ENCODE assay signal across 15 cellular contexts in the genomic region with DNA sequence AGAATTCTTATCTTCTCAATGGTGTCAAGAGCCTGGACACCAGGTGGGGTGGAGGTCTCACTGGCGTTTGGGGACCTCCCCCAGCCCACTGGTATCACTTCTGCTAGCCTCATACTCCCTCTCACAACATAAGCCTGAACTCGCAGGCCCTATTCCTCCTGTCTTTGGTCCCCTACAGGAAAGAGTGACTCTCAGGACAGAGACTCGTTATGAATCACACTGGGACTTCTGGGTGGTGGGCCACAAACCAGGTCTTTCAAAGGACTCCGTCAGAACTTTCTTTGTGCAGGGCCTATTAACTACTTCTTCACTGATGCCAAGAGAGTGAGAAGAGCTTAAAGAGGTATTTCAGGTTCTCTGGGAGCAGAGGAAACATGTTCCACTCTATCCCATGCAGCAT.
DNase-seq lines count a peak whose midpoint lies in the region; ATAC-seq and TF ChIP-seq lines count a peak whose summit lies in the region.
"Had no signal": no experiment of that assay in that cellular context is flagged by ENCODE, and none has a peak within 500 bp of the region (broad histone marks: within the 10 kb centered on the region; RNA-seq: fewer than 3 reads in every experiment).

No MANE protein-coding gene starts in this region.

- no peaks in the 10 kb centered on the region for H3K79me1 ChIP-seq in H9 (ENCODE audit: insufficient read depth, low read depth, low read length, poor library complexity, severe bottlenecking)

- H2AFZ ChIP-seq in H9 (ENCODE audit: low read length), result no peak overlapping the region

- H3K27ac ChIP-seq in H9 (ENCODE audit: insufficient read length, low read depth, low read length), result peak overlapping the region; percentile 81
- H3K27ac ChIP-seq in HUES48 (ENCODE audit: low read depth, low read length), result peak overlapping the region; percentile 88
- peak overlapping the region; percentile 35 for H3K27ac ChIP-seq in iPS-20b (ENCODE audit: low read length)
- no peak overlapping the region for H3K27ac ChIP-seq in Peyer's patch

- H4K8ac ChIP-seq in H9 (replicated peaks; ENCODE audit: insufficient read length, low read depth, low read length), result no peak overlapping the region

- H3K23me2 ChIP-seq in H9 (ENCODE audit: insufficient read length, low read depth, low read length, poor library complexity, severe bottlenecking), result no peaks in the 10 kb centered on the region

- H3K4me3 ChIP-seq in HUES48 (ENCODE audit: low read depth, low read length) (peak overlapping the region; percentile 44; the same call in 1 of the 2 replicates), iPS-20b (ENCODE audit: low read length) (peak overlapping the region; percentile 47; the same call in 1 of the 2 replicates), Peyer's patch (no peak overlapping the region)
- H3K4me3 ChIP-seq: K562 had no signal

- H3K27me3 ChIP-seq in H9 (ENCODE audit: insufficient read depth, low read length), result no peaks in the 10 kb centered on the region
- no peaks in the 10 kb centered on the region for H3K27me3 ChIP-seq in HUES48 (ENCODE audit: control insufficient read depth, insufficient read depth, low read length)
- H3K27me3 ChIP-seq in iPS-20b (ENCODE audit: insufficient read depth, low read length), result no peaks in the 10 kb centered on the region
- H3K27me3 ChIP-seq in Peyer's patch, result no peaks in the 10 kb centered on the region

- no peak overlapping the region for H2BK120ac ChIP-seq in H9 (ENCODE audit: low read depth, low read length, poor library complexity, severe bottlenecking)

- H4K20me1 ChIP-seq in H9 (ENCODE audit: control insufficient read depth, insufficient read depth, insufficient read length), result no peaks in the 10 kb centered on the region

- no peak overlapping the region for H2BK15ac ChIP-seq in H9 (ENCODE audit: low read depth, low read length)

- H3T11ph ChIP-seq in H9 (ENCODE audit: low read length), result no peak overlapping the region

- no CpG with 5 or more reads among the region's 4 CpGs for WGBS in H9 (ENCODE audit: extremely low coverage, insufficient read length, low lambda C conversion rate)

- no peak overlapping the region for H3K23ac ChIP-seq in H9 (ENCODE audit: insufficient read length, low read depth, low read length)

- POLR2A ChIA-PET in naive thymus-derived CD8-positive, alpha-beta T cell (lab: Charles Lee), result no interaction called here

- no peak overlapping the region for H3K56ac ChIP-seq in H9 (ENCODE audit: insufficient read length, low read depth, low read length)

- no peak overlapping the region for H3K4me2 ChIP-seq in H9 (ENCODE audit: insufficient read depth, insufficient read length, low read length)

- H3K79me2 ChIP-seq in H9 (ENCODE audit: insufficient read depth, low read length), result no peaks in the 10 kb centered on the region

- H3K9me3 ChIP-seq in H9 (ENCODE audit: control insufficient read depth, low read depth, low read length) (no peaks in the 10 kb centered on the region), HUES48 (ENCODE audit: control insufficient read depth, insufficient read depth, low read length) (no peaks in the 10 kb centered on the region), iPS-20b (ENCODE audit: insufficient read depth, low read depth, low read length) (no peaks in the 10 kb centered on the region), Peyer's patch (no peaks in the 10 kb centered on the region)

- peak overlapping the region in 1 of 2 experiments; percentile 36; a peak in 1 of 5 replicates for H3K4me3 Mint-ChIP-seq in H9
- H3K4me3 Mint-ChIP-seq in activated T-helper 17 cell treated with anti-CD3 and anti-CD28 coated beads, Interleukin-2, amount 50 U/mL, for 72 hours, result no peak overlapping the region
- no peak overlapping the region for H3K4me3 Mint-ChIP-seq in naive thymus-derived CD8-positive, alpha-beta T cell
- H3K4me3 Mint-ChIP-seq: B cell; CD4-positive, alpha-beta T cell had no signal

- no peaks in the 10 kb centered on the region for H3K36me3 Mint-ChIP-seq in H9 (ENCODE audit: insufficient read depth in 1 of 3, low read depth in 3 of 3)
- H3K36me3 Mint-ChIP-seq in activated T-helper 17 cell treated with anti-CD3 and anti-CD28 coated beads, Interleukin-2, amount 50 U/mL, for 72 hours (ENCODE audit: low read depth), result no peaks in the 10 kb centered on the region
- no peaks in the 10 kb centered on the region for H3K36me3 Mint-ChIP-seq in naive thymus-derived CD8-positive, alpha-beta T cell

- H3K4me1 Mint-ChIP-seq in H9, result peaks cover 66 to 67% of the 10 kb centered on the region in 2 experiments
- no peaks in the 10 kb centered on the region for H3K4me1 Mint-ChIP-seq in activated T-helper 17 cell treated with anti-CD3 and anti-CD28 coated beads, Interleukin-2, amount 50 U/mL, for 72 hours
- H3K4me1 Mint-ChIP-seq in naive thymus-derived CD8-positive, alpha-beta T cell, result no peaks in the 10 kb centered on the region

- H3K4me1 ChIP-seq in H9 (ENCODE audit: insufficient read depth, low read length) (peaks cover 35% of the 10 kb centered on the region), HUES48 (ENCODE audit: control insufficient read depth, insufficient read depth, low read length) (peaks cover 66% of the 10 kb centered on the region), iPS-20b (ENCODE audit: insufficient read depth, low read length) (peaks cover 51% of the 10 kb centered on the region), Peyer's patch (no peaks in the 10 kb centered on the region)

- no peak overlapping the region for H2BK20ac ChIP-seq in H9 (ENCODE audit: low read depth, low read length, poor library complexity, severe bottlenecking)

- H4K5ac ChIP-seq in H9 (ENCODE audit: insufficient read length, low read depth, low read length), result no peak overlapping the region

- no peak overlapping the region for H2AK5ac ChIP-seq in H9 (ENCODE audit: insufficient read length, low read length)

- TF ChIP-seq POLR2A in Peyer's patch (IDR thresholded peaks at IDR 0.05), result no peak

- H2BK5ac ChIP-seq in H9 (ENCODE audit: insufficient read length, low read length), result no peak overlapping the region

- H3K9me3 Mint-ChIP-seq in H9, result peaks cover 0 to 2% of the 10 kb centered on the region in 2 experiments; a peak in 1 of 5 replicates
- H3K9me3 Mint-ChIP-seq in activated T-helper 17 cell treated with anti-CD3 and anti-CD28 coated beads, Interleukin-2, amount 50 U/mL, for 72 hours, result no peaks in the 10 kb centered on the region
- no peaks in the 10 kb centered on the region for H3K9me3 Mint-ChIP-seq in naive thymus-derived CD8-positive, alpha-beta T cell
- H3K9me3 Mint-ChIP-seq: CD4-positive, alpha-beta T cell had no signal

- no peak overlapping the region for H3K14ac ChIP-seq in H9 (ENCODE audit: insufficient read depth, low read length)

- H3K4ac ChIP-seq in H9 (ENCODE audit: low read depth, low read length), result no peak overlapping the region

- no peak overlapping the region for H3K18ac ChIP-seq in H9 (ENCODE audit: insufficient read length, low read depth, low read length)

- H4K91ac ChIP-seq in H9 (ENCODE audit: insufficient read length, low read depth, low read length), result no peak overlapping the region

- H3K9ac ChIP-seq in H9 (ENCODE audit: extremely low read depth, insufficient read length, low read length) (no peak overlapping the region), HUES48 (ENCODE audit: low read depth, low read length) (no peak overlapping the region), iPS-20b (ENCODE audit: low read depth, low read length) (peak overlapping the region; percentile 44; the same call in 1 of the 2 replicates)

- no peak overlapping the region for H2BK12ac ChIP-seq in H9 (ENCODE audit: insufficient read length, low read depth, low read length)

- peaks cover 47% of the 10 kb centered on the region for H3K27me3 Mint-ChIP-seq in H9 (ENCODE audit: low read depth)
- peaks cover 3% of the 10 kb centered on the region for H3K27me3 Mint-ChIP-seq in activated T-helper 17 cell treated with anti-CD3 and anti-CD28 coated beads, Interleukin-2, amount 50 U/mL, for 72 hours
- H3K27me3 Mint-ChIP-seq in naive thymus-derived CD8-positive, alpha-beta T cell, result peaks cover 0 to 11% (median 4%) of the 10 kb centered on the region in 5 donors
- H3K27me3 Mint-ChIP-seq: B cell had no signal

- DNase-seq in H9 (no peak), Peyer's patch (no peak)
- no peak for DNase-seq in naive thymus-derived CD8-positive, alpha-beta T cell
- DNase-seq in stimulated activated CD4-positive, alpha-beta T cell treated with anti-CD3 and anti-CD28 coated beads, Interleukin-12 subunit alpha, Interleukin-12 subunit beta, amount 100 ng/mL, for 4 hours, result no peak
- DNase-seq: C1 segment of cervical spinal cord; Calu3; CD4-positive, alpha-beta T cell; DMS 273 treated with DMSO at 0.1 percent for 48 hours; DND-41; GDM1 had no signal

- ATAC-seq in activated T-helper 17 cell treated with anti-CD3 and anti-CD28 coated beads, Interleukin-2, amount 50 U/mL, for 72 hours (replicated peaks), result peak; percentile 40
- ATAC-seq in naive thymus-derived CD8-positive, alpha-beta T cell, result no peak
- ATAC-seq: K562 had no signal

- peak overlapping the region in 1 of 3 experiments; percentile 98; a peak in 4 of 7 replicates for H3K27ac Mint-ChIP-seq in H9
- no peak overlapping the region for H3K27ac Mint-ChIP-seq in activated T-helper 17 cell treated with anti-CD3 and anti-CD28 coated beads, Interleukin-2, amount 50 U/mL, for 72 hours
- H3K27ac Mint-ChIP-seq in naive thymus-derived CD8-positive, alpha-beta T cell, result no peak overlapping the region
- H3K27ac Mint-ChIP-seq: B cell; CD4-positive, alpha-beta T cell had no signal

- no peak for TF ChIP-seq CTCF in H9 (conservative IDR thresholded peaks at IDR 0.05)
- TF ChIP-seq CTCF in Peyer's patch (IDR thresholded peaks at IDR 0.05), result no peak

- H3K36me3 ChIP-seq in HUES48 (ENCODE audit: control insufficient read depth, insufficient read depth, low read length) (no peaks in the 10 kb centered on the region), iPS-20b (ENCODE audit: insufficient read depth, low read depth, low read length) (no peaks in the 10 kb centered on the region), Peyer's patch (no peaks in the 10 kb centered on the region)

Comparison
In these comparisons a context has a peak if more than half of its experiments do, and no peak if none do; other contexts are left out.
1. H3K27ac ChIP-seq: peak in H9 (single experiment), HUES48 (single experiment) and iPS-20b (single experiment); none in Peyer's patch (0 of 4).
2. H3K4me3 ChIP-seq: peak in HUES48 (single experiment) and iPS-20b (single experiment); none in Peyer's patch (0 of 4).